ENCODE assay signal across 1 cellular context in the genomic region with DNA sequence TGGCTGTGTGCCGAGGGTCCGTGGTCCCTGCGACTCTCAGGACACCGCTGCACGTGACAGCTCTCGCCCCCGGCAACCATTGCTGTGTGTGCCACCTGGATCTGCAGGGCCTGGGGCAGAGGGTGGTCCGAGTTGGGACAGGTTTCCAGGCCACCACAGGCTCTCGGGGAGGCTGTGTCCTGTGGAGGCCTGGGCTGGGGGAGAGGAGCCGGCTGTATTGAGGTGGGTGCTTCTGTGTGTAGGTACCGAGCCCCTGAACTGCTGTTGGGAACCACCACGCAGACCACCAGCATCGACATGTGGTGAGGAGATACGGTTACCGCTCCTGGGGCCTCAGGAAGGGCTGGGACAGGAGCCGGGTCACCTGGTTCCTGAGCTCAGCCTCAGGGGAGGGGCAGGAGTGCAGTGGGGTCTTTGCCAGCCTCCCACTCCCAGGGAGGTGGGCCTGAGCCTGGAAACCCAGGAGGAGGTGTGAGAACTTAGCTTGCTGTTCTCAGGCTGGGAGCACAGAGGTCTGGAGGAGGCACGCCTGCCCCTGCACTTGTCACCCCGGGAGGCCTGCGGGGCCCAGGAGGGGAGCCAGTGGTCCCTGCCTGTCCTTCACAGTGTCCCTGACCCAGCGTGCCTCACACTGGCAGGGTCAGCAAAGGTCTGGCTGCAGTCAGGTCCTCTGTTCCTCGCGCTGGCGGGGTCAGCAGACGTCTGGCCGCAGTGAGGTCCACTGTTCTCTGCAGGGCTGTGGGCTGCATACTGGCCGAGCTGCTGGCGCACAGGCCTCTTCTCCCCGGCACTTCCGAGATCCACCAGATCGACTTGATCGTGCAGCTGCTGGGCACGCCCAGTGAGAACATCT.
A peak's percentile ranks its signal among the peaks of the same experiment; 100 is the strongest.
TF ChIP-seq lines count a peak whose summit lies in the region.

No MANE protein-coding gene starts in this region.

TF ChIP-seq in HepG2, 621 proteins besides CTCF, POLR2A, EP300 and RAD21 (continued from another document and continues in another):
- TF ChIP-seq, protein P1, sequence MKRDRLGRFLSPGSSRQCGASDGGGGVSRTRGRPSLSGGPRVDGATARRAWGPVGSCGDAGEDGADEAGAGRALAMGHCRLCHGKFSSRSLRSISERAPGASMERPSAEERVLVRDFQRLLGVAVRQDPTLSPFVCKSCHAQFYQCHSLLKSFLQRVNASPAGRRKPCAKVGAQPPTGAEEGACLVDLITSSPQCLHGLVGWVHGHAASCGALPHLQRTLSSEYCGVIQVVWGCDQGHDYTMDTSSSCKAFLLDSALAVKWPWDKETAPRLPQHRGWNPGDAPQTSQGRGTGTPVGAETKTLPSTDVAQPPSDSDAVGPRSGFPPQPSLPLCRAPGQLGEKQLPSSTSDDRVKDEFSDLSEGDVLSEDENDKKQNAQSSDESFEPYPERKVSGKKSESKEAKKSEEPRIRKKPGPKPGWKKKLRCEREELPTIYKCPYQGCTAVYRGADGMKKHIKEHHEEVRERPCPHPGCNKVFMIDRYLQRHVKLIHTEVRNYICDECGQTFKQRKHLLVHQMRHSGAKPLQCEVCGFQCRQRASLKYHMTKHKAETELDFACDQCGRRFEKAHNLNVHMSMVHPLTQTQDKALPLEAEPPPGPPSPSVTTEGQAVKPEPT (CRISPR knock-in tag; IDR thresholded peaks at IDR 0.05; ENCODE audit: low read depth), result no peak
- TF ChIP-seq SKI (IDR thresholded peaks at IDR 0.05; ENCODE audit: partially characterized antibody) (peak; percentile 98), MTA1 (CRISPR knock-in tag; IDR thresholded peaks at IDR 0.05; ENCODE audit: borderline replicate concordance) (peak; percentile 93), ZNF550 (CRISPR knock-in tag; IDR thresholded peaks at IDR 0.05; ENCODE audit: borderline replicate concordance) (no peak), HNRNPK (IDR thresholded peaks at IDR 0.05; ENCODE audit: low read depth, low read length, poor library complexity, severe bottlenecking) (no peak), NCOR1 (IDR thresholded peaks at IDR 0.05; ENCODE audit: borderline replicate concordance, low read length) (peak; percentile 50; the same call in 1 of the 2 replicates), ATF7-NPFF (CRISPR knock-in tag; IDR thresholded peaks at IDR 0.05; ENCODE audit: low read depth) (peak; percentile 57), ZNF570 (CRISPR knock-in tag; IDR thresholded peaks at IDR 0.05; ENCODE audit: borderline replicate concordance) (no peak), ZNF460 (CRISPR knock-in tag; IDR thresholded peaks at IDR 0.05; ENCODE audit: borderline replicate concordance) (no peak), ZBTB20 (CRISPR knock-in tag; IDR thresholded peaks at IDR 0.05; ENCODE audit: borderline replicate concordance, low read depth) (no peak), SMC3 (IDR thresholded peaks at IDR 0.05; ENCODE audit: low read length) (no peak), MAZ (IDR thresholded peaks at IDR 0.05; ENCODE audit: borderline replicate concordance, low read depth, low read length) (no peak), MAZ (CRISPR knock-in tag; IDR thresholded peaks at IDR 0.05; ENCODE audit: low read depth) (no peak; the same call in 1 of the 2 replicates), ZNF136 (CRISPR knock-in tag; IDR thresholded peaks at IDR 0.05; ENCODE audit: low read depth) (no peak; the same call in 1 of the 2 replicates), ZFX (CRISPR knock-in tag; IDR thresholded peaks at IDR 0.05; ENCODE audit: low read depth) (peak; percentile 58), NFIC (IDR thresholded peaks at IDR 0.05; ENCODE audit: low read length) (no peak), PHF5A (CRISPR knock-in tag; IDR thresholded peaks at IDR 0.05; ENCODE audit: low read depth, unreplicated experiment) (peak; percentile 21), KDM2A (CRISPR knock-in tag; IDR thresholded peaks at IDR 0.05; ENCODE audit: borderline replicate concordance, low read depth) (no peak), ZNF510 (CRISPR knock-in tag; IDR thresholded peaks at IDR 0.05; ENCODE audit: low read depth) (peak; percentile 16; the same call in 1 of the 2 replicates), KDM1A (CRISPR knock-in tag; IDR thresholded peaks at IDR 0.05) (no peak), ZNF17 (CRISPR knock-in tag; IDR thresholded peaks at IDR 0.05) (no peak), TBL1XR1 (IDR thresholded peaks at IDR 0.05; ENCODE audit: borderline replicate concordance, low read length, partially characterized antibody) (peak; percentile 22), NFKB2 (CRISPR knock-in tag; IDR thresholded peaks at IDR 0.05; ENCODE audit: borderline replicate concordance) (no peak), GLI4 (CRISPR knock-in tag; IDR thresholded peaks at IDR 0.05; ENCODE audit: borderline replicate concordance) (no peak), ZNF264 (CRISPR knock-in tag; IDR thresholded peaks at IDR 0.05) (no peak), HES4 (CRISPR knock-in tag; IDR thresholded peaks at IDR 0.05; ENCODE audit: borderline replicate concordance) (0 out of 2 replicates have a peak, but pooled peaks have one; percentile 21), IKZF1 (IDR thresholded peaks at IDR 0.05) (no peak), AKAP8 (CRISPR knock-in tag; IDR thresholded peaks at IDR 0.05) (no peak; the same call in 1 of the 2 replicates), PLRG1 (conservative IDR thresholded peaks at IDR 0.05) (no peak), ZSCAN9 (CRISPR knock-in tag; IDR thresholded peaks at IDR 0.05; ENCODE audit: borderline replicate concordance) (no peak; the same call in 1 of the 2 replicates)
- TF ChIP-seq, protein P2, sequence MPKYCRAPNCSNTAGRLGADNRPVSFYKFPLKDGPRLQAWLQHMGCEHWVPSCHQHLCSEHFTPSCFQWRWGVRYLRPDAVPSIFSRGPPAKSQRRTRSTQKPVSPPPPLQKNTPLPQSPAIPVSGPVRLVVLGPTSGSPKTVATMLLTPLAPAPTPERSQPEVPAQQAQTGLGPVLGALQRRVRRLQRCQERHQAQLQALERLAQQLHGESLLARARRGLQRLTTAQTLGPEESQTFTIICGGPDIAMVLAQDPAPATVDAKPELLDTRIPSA (CRISPR knock-in tag; IDR thresholded peaks at IDR 0.05; ENCODE audit: borderline replicate concordance), result no peak
- TF ChIP-seq, protein P3, sequence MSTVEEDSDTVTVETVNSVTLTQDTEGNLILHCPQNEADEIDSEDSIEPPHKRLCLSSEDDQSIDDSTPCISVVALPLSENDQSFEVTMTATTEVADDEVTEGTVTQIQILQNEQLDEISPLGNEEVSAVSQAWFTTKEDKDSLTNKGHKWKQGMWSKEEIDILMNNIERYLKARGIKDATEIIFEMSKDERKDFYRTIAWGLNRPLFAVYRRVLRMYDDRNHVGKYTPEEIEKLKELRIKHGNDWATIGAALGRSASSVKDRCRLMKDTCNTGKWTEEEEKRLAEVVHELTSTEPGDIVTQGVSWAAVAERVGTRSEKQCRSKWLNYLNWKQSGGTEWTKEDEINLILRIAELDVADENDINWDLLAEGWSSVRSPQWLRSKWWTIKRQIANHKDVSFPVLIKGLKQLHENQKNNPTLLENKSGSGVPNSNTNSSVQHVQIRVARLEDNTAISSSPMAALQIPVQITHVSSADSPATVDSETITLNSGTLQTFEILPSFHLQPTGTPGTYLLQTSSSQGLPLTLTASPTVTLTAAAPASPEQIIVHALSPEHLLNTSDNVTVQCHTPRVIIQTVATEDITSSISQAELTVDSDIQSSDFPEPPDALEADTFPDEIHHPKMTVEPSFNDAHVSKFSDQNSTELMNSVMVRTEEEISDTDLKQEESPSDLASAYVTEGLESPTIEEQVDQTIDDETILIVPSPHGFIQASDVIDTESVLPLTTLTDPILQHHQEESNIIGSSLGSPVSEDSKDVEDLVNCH (CRISPR knock-in tag; IDR thresholded peaks at IDR 0.05), result no peak
- TF ChIP-seq, protein P4, sequence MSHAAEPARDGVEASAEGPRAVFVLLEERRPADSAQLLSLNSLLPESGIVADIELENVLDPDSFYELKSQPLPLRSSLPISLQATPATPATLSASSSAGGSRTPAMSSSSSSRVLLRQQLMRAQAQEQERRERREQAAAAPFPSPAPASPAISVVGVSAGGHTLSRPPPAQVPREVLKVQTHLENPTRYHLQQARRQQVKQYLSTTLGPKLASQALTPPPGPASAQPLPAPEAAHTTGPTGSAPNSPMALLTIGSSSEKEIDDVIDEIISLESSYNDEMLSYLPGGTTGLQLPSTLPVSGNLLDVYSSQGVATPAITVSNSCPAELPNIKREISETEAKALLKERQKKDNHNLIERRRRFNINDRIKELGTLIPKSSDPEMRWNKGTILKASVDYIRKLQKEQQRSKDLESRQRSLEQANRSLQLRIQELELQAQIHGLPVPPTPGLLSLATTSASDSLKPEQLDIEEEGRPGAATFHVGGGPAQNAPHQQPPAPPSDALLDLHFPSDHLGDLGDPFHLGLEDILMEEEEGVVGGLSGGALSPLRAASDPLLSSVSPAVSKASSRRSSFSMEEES (CRISPR knock-in tag; IDR thresholded peaks at IDR 0.05), result no peak
- TF ChIP-seq, protein P5, sequence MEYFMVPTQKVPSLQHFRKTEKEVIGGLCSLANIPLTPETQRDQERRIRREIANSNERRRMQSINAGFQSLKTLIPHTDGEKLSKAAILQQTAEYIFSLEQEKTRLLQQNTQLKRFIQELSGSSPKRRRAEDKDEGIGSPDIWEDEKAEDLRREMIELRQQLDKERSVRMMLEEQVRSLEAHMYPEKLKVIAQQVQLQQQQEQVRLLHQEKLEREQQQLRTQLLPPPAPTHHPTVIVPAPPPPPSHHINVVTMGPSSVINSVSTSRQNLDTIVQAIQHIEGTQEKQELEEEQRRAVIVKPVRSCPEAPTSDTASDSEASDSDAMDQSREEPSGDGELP (IDR thresholded peaks at IDR 0.05; ENCODE audit: borderline replicate concordance, low read depth), result 0 out of 2 replicates have a peak, but pooled peaks have one; percentile 6
- TF ChIP-seq, protein P6, sequence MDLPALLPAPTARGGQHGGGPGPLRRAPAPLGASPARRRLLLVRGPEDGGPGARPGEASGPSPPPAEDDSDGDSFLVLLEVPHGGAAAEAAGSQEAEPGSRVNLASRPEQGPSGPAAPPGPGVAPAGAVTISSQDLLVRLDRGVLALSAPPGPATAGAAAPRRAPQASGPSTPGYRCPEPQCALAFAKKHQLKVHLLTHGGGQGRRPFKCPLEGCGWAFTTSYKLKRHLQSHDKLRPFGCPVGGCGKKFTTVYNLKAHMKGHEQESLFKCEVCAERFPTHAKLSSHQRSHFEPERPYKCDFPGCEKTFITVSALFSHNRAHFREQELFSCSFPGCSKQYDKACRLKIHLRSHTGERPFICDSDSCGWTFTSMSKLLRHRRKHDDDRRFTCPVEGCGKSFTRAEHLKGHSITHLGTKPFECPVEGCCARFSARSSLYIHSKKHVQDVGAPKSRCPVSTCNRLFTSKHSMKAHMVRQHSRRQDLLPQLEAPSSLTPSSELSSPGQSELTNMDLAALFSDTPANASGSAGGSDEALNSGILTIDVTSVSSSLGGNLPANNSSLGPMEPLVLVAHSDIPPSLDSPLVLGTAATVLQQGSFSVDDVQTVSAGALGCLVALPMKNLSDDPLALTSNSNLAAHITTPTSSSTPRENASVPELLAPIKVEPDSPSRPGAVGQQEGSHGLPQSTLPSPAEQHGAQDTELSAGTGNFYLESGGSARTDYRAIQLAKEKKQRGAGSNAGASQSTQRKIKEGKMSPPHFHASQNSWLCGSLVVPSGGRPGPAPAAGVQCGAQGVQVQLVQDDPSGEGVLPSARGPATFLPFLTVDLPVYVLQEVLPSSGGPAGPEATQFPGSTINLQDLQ (CRISPR knock-in tag; IDR thresholded peaks at IDR 0.05), result no peak
- TF ChIP-seq, protein P7, sequence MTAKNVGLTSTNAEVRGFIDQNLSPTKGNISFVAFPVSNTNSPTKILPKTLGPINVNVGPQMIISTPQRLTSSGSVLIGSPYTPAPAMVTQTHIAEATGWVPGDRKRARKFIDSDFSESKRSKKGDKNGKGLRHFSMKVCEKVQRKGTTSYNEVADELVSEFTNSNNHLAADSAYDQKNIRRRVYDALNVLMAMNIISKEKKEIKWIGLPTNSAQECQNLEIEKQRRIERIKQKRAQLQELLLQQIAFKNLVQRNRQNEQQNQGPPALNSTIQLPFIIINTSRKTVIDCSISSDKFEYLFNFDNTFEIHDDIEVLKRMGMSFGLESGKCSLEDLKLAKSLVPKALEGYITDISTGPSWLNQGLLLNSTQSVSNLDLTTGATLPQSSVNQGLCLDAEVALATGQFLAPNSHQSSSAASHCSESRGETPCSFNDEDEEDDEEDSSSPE (CRISPR knock-in tag; IDR thresholded peaks at IDR 0.05), result no peak; the same call in 1 of the 2 replicates
- TF ChIP-seq, protein P8, sequence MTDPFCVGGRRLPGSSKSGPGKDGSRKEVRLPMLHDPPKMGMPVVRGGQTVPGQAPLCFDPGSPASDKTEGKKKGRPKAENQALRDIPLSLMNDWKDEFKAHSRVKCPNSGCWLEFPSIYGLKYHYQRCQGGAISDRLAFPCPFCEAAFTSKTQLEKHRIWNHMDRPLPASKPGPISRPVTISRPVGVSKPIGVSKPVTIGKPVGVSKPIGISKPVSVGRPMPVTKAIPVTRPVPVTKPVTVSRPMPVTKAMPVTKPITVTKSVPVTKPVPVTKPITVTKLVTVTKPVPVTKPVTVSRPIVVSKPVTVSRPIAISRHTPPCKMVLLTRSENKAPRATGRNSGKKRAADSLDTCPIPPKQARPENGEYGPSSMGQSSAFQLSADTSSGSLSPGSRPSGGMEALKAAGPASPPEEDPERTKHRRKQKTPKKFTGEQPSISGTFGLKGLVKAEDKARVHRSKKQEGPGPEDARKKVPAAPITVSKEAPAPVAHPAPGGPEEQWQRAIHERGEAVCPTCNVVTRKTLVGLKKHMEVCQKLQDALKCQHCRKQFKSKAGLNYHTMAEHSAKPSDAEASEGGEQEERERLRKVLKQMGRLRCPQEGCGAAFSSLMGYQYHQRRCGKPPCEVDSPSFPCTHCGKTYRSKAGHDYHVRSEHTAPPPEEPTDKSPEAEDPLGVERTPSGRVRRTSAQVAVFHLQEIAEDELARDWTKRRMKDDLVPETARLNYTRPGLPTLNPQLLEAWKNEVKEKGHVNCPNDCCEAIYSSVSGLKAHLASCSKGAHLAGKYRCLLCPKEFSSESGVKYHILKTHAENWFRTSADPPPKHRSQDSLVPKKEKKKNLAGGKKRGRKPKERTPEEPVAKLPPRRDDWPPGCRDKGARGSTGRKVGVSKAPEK (CRISPR knock-in tag; IDR thresholded peaks at IDR 0.05; ENCODE audit: borderline replicate concordance), result no peak
- TF ChIP-seq, protein P9, sequence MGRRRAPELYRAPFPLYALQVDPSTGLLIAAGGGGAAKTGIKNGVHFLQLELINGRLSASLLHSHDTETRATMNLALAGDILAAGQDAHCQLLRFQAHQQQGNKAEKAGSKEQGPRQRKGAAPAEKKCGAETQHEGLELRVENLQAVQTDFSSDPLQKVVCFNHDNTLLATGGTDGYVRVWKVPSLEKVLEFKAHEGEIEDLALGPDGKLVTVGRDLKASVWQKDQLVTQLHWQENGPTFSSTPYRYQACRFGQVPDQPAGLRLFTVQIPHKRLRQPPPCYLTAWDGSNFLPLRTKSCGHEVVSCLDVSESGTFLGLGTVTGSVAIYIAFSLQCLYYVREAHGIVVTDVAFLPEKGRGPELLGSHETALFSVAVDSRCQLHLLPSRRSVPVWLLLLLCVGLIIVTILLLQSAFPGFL (CRISPR knock-in tag; IDR thresholded peaks at IDR 0.05), result no peak
